ENCODE assay signal across 1 cellular context in genomic region chr5:172150514-172151425, GRCh38.
A peak's percentile ranks its signal among the peaks of the same experiment; 100 is the strongest.
TF ChIP-seq lines count a peak whose summit lies in the region.

No MANE protein-coding gene starts in this region.

TF ChIP-seq in K562, 482 proteins besides CTCF, POLR2A, EP300 and RAD21 (continued from another document and continues in another):
- TF ChIP-seq ID3 (CRISPR knock-in tag; IDR thresholded peaks at IDR 0.05) (no peak), ID3 (tag; IDR thresholded peaks at IDR 0.05) (no peak), VEZF1 (CRISPR knock-in tag; IDR thresholded peaks at IDR 0.05) (peak; percentile 37; the same call in 1 of the 2 replicates), MTA1 (IDR thresholded peaks at IDR 0.05; ENCODE audit: borderline replicate concordance) (0 out of 2 replicates have a peak, but pooled peaks have one; percentile 35), KLF16 (IDR thresholded peaks at IDR 0.05) (no peak), HLTF (IDR thresholded peaks at IDR 0.05) (no peak), POLR2H (tag; IDR thresholded peaks at IDR 0.05; ENCODE audit: low read depth) (no peak), ZNF707 (CRISPR knock-in tag; conservative IDR thresholded peaks at IDR 0.05) (no peak), ZNF197 (CRISPR knock-in tag; IDR thresholded peaks at IDR 0.05; ENCODE audit: low read depth) (no peak), GATA2 (CRISPR knock-in tag; IDR thresholded peaks at IDR 0.05) (no peak), HMG20A (CRISPR knock-in tag; conservative IDR thresholded peaks at IDR 0.05) (no peak), EWSR1 (IDR thresholded peaks at IDR 0.05; ENCODE audit: borderline replicate concordance, low read depth, partially characterized antibody) (no peak), TRIM25 (IDR thresholded peaks at IDR 0.05; ENCODE audit: borderline replicate concordance) (no peak), RBM15 (IDR thresholded peaks at IDR 0.05; ENCODE audit: insufficient read depth, low read length) (no peak), SNRNP70 (optimal IDR thresholded peaks at IDR 0.05; ENCODE audit: low read depth, low read length) (no peak), SRF (CRISPR knock-in tag; IDR thresholded peaks at IDR 0.05) (peak in 1 of 2 experiments; percentile 16; a peak in 1 of 4 replicates), CBX1 (IDR thresholded peaks at IDR 0.05; ENCODE audit: low read depth) (no peak; the same call in 1 of the 2 replicates), EHMT2 (IDR thresholded peaks at IDR 0.05) (no peak), POLR3A (IDR thresholded peaks at IDR 0.05; ENCODE audit: borderline replicate concordance, extremely low read depth, insufficient read depth, insufficient read length) (no peak), BRF2 (IDR thresholded peaks at IDR 0.05; ENCODE audit: borderline replicate concordance, insufficient read depth, insufficient read length) (no peak), ZNF384 (IDR thresholded peaks at IDR 0.05; ENCODE audit: low read depth, low read length) (no peak), ASH1L (IDR thresholded peaks at IDR 0.05; ENCODE audit: borderline replicate concordance, low read depth, partially characterized antibody) (no peak), ZNF347 (CRISPR knock-in tag; IDR thresholded peaks at IDR 0.05; ENCODE audit: low read depth) (no peak), MITF (IDR thresholded peaks at IDR 0.05) (no peak), NR2F6 (CRISPR knock-in tag; IDR thresholded peaks at IDR 0.05) (no peak), PCBP2 (IDR thresholded peaks at IDR 0.05; ENCODE audit: low read depth, low read length, poor library complexity, severe bottlenecking) (no peak), ZNF398 (CRISPR knock-in tag; IDR thresholded peaks at IDR 0.05) (no peak), ZNF561 (CRISPR knock-in tag; conservative IDR thresholded peaks at IDR 0.05) (no peak), MAFG (tag; conservative IDR thresholded peaks at IDR 0.05) (no peak), ETS2 (tag; IDR thresholded peaks at IDR 0.05; ENCODE audit: borderline replicate concordance, poor library complexity, severe bottlenecking) (no peak), XRCC5 (IDR thresholded peaks at IDR 0.05; ENCODE audit: low read depth, low read length) (no peak), BRD9 (IDR thresholded peaks at IDR 0.05; ENCODE audit: low read depth, partially characterized antibody) (no peak), NCOA1 (IDR thresholded peaks at IDR 0.05; ENCODE audit: low read depth) (no peak; the same call in 1 of the 2 replicates), GTF2A2 (tag; IDR thresholded peaks at IDR 0.05) (no peak), ZBTB7A (IDR thresholded peaks at IDR 0.05; ENCODE audit: borderline replicate concordance, control insufficient read depth, low read depth, low read length) (no peak), NR1H2 (CRISPR knock-in tag; IDR thresholded peaks at IDR 0.05) (no peak), SMC3 (conservative IDR thresholded peaks at IDR 0.05; ENCODE audit: insufficient read depth, low read depth, low read length) (no peak), E2F8 (IDR thresholded peaks at IDR 0.05; ENCODE audit: low read depth, partially characterized antibody) (no peak), ZNF12 (CRISPR knock-in tag; IDR thresholded peaks at IDR 0.05) (no peak), PTBP1 (IDR thresholded peaks at IDR 0.05; ENCODE audit: low read depth, low read length) (no peak), ZNF277 (CRISPR knock-in tag; IDR thresholded peaks at IDR 0.05; ENCODE audit: borderline replicate concordance) (no peak), NCOR1 (IDR thresholded peaks at IDR 0.05) (no peak; the same call in 1 of the 2 replicates), ZNF589 (CRISPR knock-in tag; IDR thresholded peaks at IDR 0.05; ENCODE audit: low read depth) (no peak), TRIM24 (IDR thresholded peaks at IDR 0.05) (no peak), IFI16 (CRISPR knock-in tag; IDR thresholded peaks at IDR 0.05) (no peak)
